Comparison of ENCODE assay signal across 28 cellular contexts in the genomic region with DNA sequence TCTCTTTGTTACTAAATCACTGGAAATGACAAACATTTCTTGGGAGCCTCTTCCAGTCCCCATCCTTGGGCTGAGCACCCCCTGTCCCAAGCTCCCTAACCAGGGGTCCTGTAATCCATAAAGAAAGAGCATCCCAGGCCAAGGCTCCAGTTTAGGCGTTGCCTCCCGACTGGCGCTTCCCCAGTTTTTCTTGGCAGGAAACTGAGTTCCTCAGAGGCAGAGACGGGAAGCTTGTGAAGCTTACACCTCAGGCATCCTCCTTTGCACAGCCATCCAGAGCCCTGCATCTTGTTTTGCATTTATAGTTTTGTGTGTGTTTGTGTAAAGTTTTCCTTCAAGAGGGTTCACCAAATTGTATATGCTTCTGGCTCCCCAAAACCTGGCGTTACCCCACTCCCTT. TPM values are rescaled to one million over a fixed set of nuclear protein-coding genes. Genes with fewer than 3 reads are reported as not detected.
DNase-seq lines count a peak whose midpoint lies in the region; ATAC-seq, FAIRE-seq and TF ChIP-seq lines count a peak whose summit lies in the region.
"Had no signal": no experiment of that assay in that cellular context is flagged by ENCODE, and none has a peak within 500 bp of the region (broad histone marks: within the 10 kb centered on the region; RNA-seq: fewer than 3 reads in every experiment).

No MANE protein-coding gene starts in this region.

- H3K4me2 ChIP-seq in parathyroid adenoma (ENCODE audit: low read length) = no peak overlapping the region

- no peak overlapping the region for H3K4me3 ChIP-seq in breast epithelium
- H3K4me3 ChIP-seq in astrocyte of the cerebellum (ENCODE audit: low read depth, low read length) = no peak overlapping the region
- H3K4me3 ChIP-seq in fibroblast of mammary gland (ENCODE audit: control insufficient read depth, low read depth, low read length) = no peak overlapping the region
- no peak overlapping the region for H3K4me3 ChIP-seq in parathyroid adenoma (ENCODE audit: low read depth, low read length)
- H3K4me3 ChIP-seq in uterus = no peak overlapping the region
- H3K4me3 ChIP-seq in upper lobe of left lung = no peak overlapping the region
- H3K4me3 ChIP-seq: esophagus squamous epithelium had no signal

- H3K4me1 Mint-ChIP-seq in MCF 10A (ENCODE audit: insufficient read depth, unreplicated experiment) = peaks cover 28% of the 10 kb centered on the region

- no peaks in the 10 kb centered on the region for H3K79me2 ChIP-seq in parathyroid adenoma

- 39 to 75% methylated on average over 5 of the region's 5 CpGs for WGBS in upper lobe of left lung, 2 donors

- H3K27me3 ChIP-seq in breast epithelium (no peaks in the 10 kb centered on the region), parathyroid adenoma (ENCODE audit: control insufficient read depth, insufficient read depth, low read length) (no peaks in the 10 kb centered on the region), uterus (no peaks in the 10 kb centered on the region), upper lobe of left lung (no peaks in the 10 kb centered on the region)
- H3K27me3 ChIP-seq: esophagus squamous epithelium had no signal

- H3K4me1 ChIP-seq in breast epithelium (peaks cover 14 to 15% of the 10 kb centered on the region in 2 donors), parathyroid adenoma (peaks cover 12% of the 10 kb centered on the region), uterus (peaks cover 6 to 13% of the 10 kb centered on the region in 2 donors), upper lobe of left lung (peaks cover 12 to 20% (median 13%) of the 10 kb centered on the region in 4 donors)

- H3K27ac ChIP-seq in breast epithelium = no peak overlapping the region
- H3K27ac ChIP-seq in parathyroid adenoma = peak overlapping the region; percentile 36
- no peak overlapping the region for H3K27ac ChIP-seq in uterus
- H3K27ac ChIP-seq in upper lobe of left lung = no peak overlapping the region
- H3K27ac ChIP-seq: 22Rv1, VCaP had no signal

- no peak for DNase-seq in MCF 10A (ENCODE audit: unreplicated experiment)
- no peak for DNase-seq in breast epithelium (ENCODE audit: low spot score in 2 of 2)
- DNase-seq in astrocyte of the cerebellum (ENCODE audit: low read depth) = peak; percentile 26
- peak; percentile 43 for DNase-seq in fibroblast of mammary gland (ENCODE audit: low read depth)
- DNase-seq in uterus = no peak
- DNase-seq in upper lobe of left lung = no peak
- DNase-seq in frontal cortex (ENCODE audit: low spot score in 2 of 2) = no peak
- DNase-seq: activated CD4-positive, alpha-beta T cell treated with anti-CD3 and anti-CD28 coated beads for 36 hours; activated CD8-positive, alpha-beta T cell treated with anti-CD3 and anti-CD28 coated beads, Interleukin-2, amount 10 ng/mL, durations not matched to agents 7 days and 5 days; amygdala; Calu3; CD4-positive, CD25-positive, alpha-beta regulatory T cell; DMS79 treated with DMSO at 0.1 percent for 48 hours; esophagus squamous epithelium; GF-D8; midbrain; naive thymus-derived CD4-positive, alpha-beta T cell; NCI-H146; NCI-H345; NCI-H69; stimulated activated naive B cell treated with anti-CD40 and anti-IgM and Interleukin-4, amounts not matched to agents 10 μg/mL and 1 μg/mL and 100 μg/mL, for 72 hours; T1000 had no signal

- H3K9ac ChIP-seq in parathyroid adenoma = no peak overlapping the region

- in situ Hi-C loops in astrocyte of the cerebellum (cut with HindIII; ENCODE audit: low sequenced_read_pairs) = loop anchor here (5.0 kb wide), 1 partner anchor 52 kb away; no protein-coding TSS in a partner anchor

- H2AFZ ChIP-seq in parathyroid adenoma = no peak overlapping the region

- H3K27me3 Mint-ChIP-seq in MCF 10A (ENCODE audit: insufficient read depth, unreplicated experiment) = no peaks in the 10 kb centered on the region

- intact Hi-C loops in MCF 10A (cut with micrococcal nuclease) (no loop called here), breast epithelium (cut with DNase I; ENCODE audit: low total_unique reads) (no loop called here), uterus (cut with DNase I; ENCODE audit: low total_unique reads) (no loop called here)

- CTCF ChIA-PET in MCF 10A (lab: Yijun Ruan, JAX) = interaction anchor here (0.6 to 7.1 kb wide), 8 partner anchors 14 to 100 kb away, joined by 3 to 202 read pairs (median 4); a partner anchor contains a TSS

- POLR2A ChIA-PET in MCF 10A (lab: Yijun Ruan, JAX) = interaction anchor here (0.6 to 3.5 kb wide), 11 partner anchors 8 to 77 kb away, joined by 3 to 92 read pairs (median 4); a partner anchor contains a TSS

- TF ChIP-seq EP300 in upper lobe of left lung (IDR thresholded peaks at IDR 0.05) = no peak

- H3K4me3 Mint-ChIP-seq in MCF 10A (ENCODE audit: unreplicated experiment) = no peak overlapping the region
- H3K4me3 Mint-ChIP-seq: activated CD4-positive, alpha-beta T cell treated with anti-CD3 and anti-CD28 coated beads for 36 hours; activated CD8-positive, alpha-beta T cell treated with anti-CD3 and anti-CD28 coated beads, Interleukin-2, amount 10 ng/mL, durations not matched to agents 7 days and 5 days; activated naive CD4-positive, alpha-beta T cell treated with anti-CD3 and anti-CD28 coated beads, Interleukin-2, amount 50 U/mL, for 24 hours; naive thymus-derived CD4-positive, alpha-beta T cell; stimulated activated naive B cell treated with anti-CD40 and anti-IgM and Interleukin-4, amounts not matched to agents 10 μg/mL and 1 μg/mL and 100 μg/mL, for 72 hours had no signal

- H3K9me3 Mint-ChIP-seq in MCF 10A (ENCODE audit: unreplicated experiment) = no peaks in the 10 kb centered on the region
- H3K9me3 Mint-ChIP-seq: activated naive CD4-positive, alpha-beta T cell treated with anti-CD3 and anti-CD28 coated beads, Interleukin-2, amount 50 U/mL, for 24 hours; activated T-helper 2 cell treated with anti-CD3 and anti-CD28 coated beads, Interferon-gamma antibody, Interleukin-2, Interleukin-4, amounts not matched to agents 10 μg/mL and 5 μg/mL and 100 μg/mL, durations not matched to agents 14 hours and 24 hours and 36 hours; stimulated activated naive B cell treated with anti-CD40 and anti-IgM and Interleukin-4, amounts not matched to agents 10 μg/mL and 1 μg/mL and 100 μg/mL, for 72 hours had no signal

- H3K36me3 ChIP-seq in breast epithelium = no peaks in the 10 kb centered on the region
- no peaks in the 10 kb centered on the region for H3K36me3 ChIP-seq in parathyroid adenoma (ENCODE audit: control insufficient read depth, insufficient read depth, low read length)
- no peaks in the 10 kb centered on the region for H3K36me3 ChIP-seq in uterus
- peaks cover 0 to 4% (median 0%) of the 10 kb centered on the region in 4 donors for H3K36me3 ChIP-seq in upper lobe of left lung
- H3K36me3 ChIP-seq: esophagus squamous epithelium had no signal

- BruUV-seq in MCF 10A (replicated peaks; lab: Mats Ljungman, UMichigan) = no TSS peak

- no peaks in the 10 kb centered on the region for H3K36me3 Mint-ChIP-seq in MCF 10A (ENCODE audit: insufficient read depth, unreplicated experiment)
- H3K36me3 Mint-ChIP-seq: activated naive CD4-positive, alpha-beta T cell treated with anti-CD3 and anti-CD28 coated beads, Interleukin-2, amount 50 U/mL, for 24 hours; CD4-positive, CD25-positive, alpha-beta regulatory T cell; naive thymus-derived CD4-positive, alpha-beta T cell; stimulated activated naive B cell treated with anti-CD40 and anti-IgM and Interleukin-4, amounts not matched to agents 10 μg/mL and 1 μg/mL and 100 μg/mL, for 72 hours had no signal

- no peak for TF ChIP-seq POLR2A in breast epithelium (IDR thresholded peaks at IDR 0.05)
- TF ChIP-seq POLR2A in uterus (IDR thresholded peaks at IDR 0.05) = no peak
- no peak for TF ChIP-seq POLR2A in upper lobe of left lung (IDR thresholded peaks at IDR 0.05)

- ATAC-seq in upper lobe of left lung (ENCODE audit: low FRiP score in 2 of 2) = no peak
- ATAC-seq: activated CD4-positive, alpha-beta T cell treated with anti-CD3 and anti-CD28 coated beads for 36 hours; activated CD8-positive, alpha-beta T cell treated with anti-CD3 and anti-CD28 coated beads, Interleukin-2, amount 10 ng/mL, durations not matched to agents 7 days and 5 days; naive thymus-derived CD4-positive, alpha-beta T cell; Panc1; stimulated activated naive B cell treated with anti-CD40 and anti-IgM and Interleukin-4, amounts not matched to agents 10 μg/mL and 1 μg/mL and 100 μg/mL, for 72 hours had no signal

- TF ChIP-seq CTCF in MCF 10A (IDR thresholded peaks at IDR 0.05; ENCODE audit: unreplicated experiment) (no peak), breast epithelium (IDR thresholded peaks at IDR 0.05) (no peak), astrocyte of the cerebellum (IDR thresholded peaks at IDR 0.05; ENCODE audit: low read depth, low read length, missing control alignments) (no peak), fibroblast of mammary gland (conservative IDR thresholded peaks at IDR 0.05; ENCODE audit: control insufficient read depth, insufficient read depth, low read depth, low read length) (no peak), parathyroid adenoma (IDR thresholded peaks at IDR 0.05) (no peak), uterus (IDR thresholded peaks at IDR 0.05) (no peak), upper lobe of left lung (IDR thresholded peaks at IDR 0.05) (no peak)

- H3K9me3 ChIP-seq in breast epithelium = no peaks in the 10 kb centered on the region
- no peaks in the 10 kb centered on the region for H3K9me3 ChIP-seq in parathyroid adenoma (ENCODE audit: control insufficient read depth, low read length)
- no peaks in the 10 kb centered on the region for H3K9me3 ChIP-seq in uterus
- H3K9me3 ChIP-seq in upper lobe of left lung = no peaks in the 10 kb centered on the region
- H3K9me3 ChIP-seq: esophagus squamous epithelium had no signal

- FAIRE-seq in frontal cortex (lab: Jason Lieb, UNC) = no peak

- peak overlapping the region; percentile 90 for H3K27ac Mint-ChIP-seq in MCF 10A (ENCODE audit: low read depth, unreplicated experiment)
- H3K27ac Mint-ChIP-seq: activated CD4-positive, alpha-beta T cell treated with anti-CD3 and anti-CD28 coated beads for 36 hours; activated CD8-positive, alpha-beta T cell treated with anti-CD3 and anti-CD28 coated beads, Interleukin-2, amount 10 ng/mL, durations not matched to agents 7 days and 5 days; activated naive CD4-positive, alpha-beta T cell treated with anti-CD3 and anti-CD28 coated beads, Interleukin-2, amount 50 U/mL, for 24 hours; activated T-helper 2 cell treated with anti-CD3 and anti-CD28 coated beads, Interferon-gamma antibody, Interleukin-2, Interleukin-4, amounts not matched to agents 10 μg/mL and 5 μg/mL and 100 μg/mL, durations not matched to agents 14 hours and 24 hours and 36 hours; CD4-positive, CD25-positive, alpha-beta regulatory T cell; stimulated activated naive B cell treated with anti-CD40 and anti-IgM and Interleukin-4, amounts not matched to agents 10 μg/mL and 1 μg/mL and 100 μg/mL, for 72 hours had no signal

RNA-seq across cellular contexts. Expression of a gene that starts 7.1 kb away (rescaled TPM):
- total RNA-seq in MCF 10A (2022) (2.5 TPM in 1 of 2 replicates, not detected in the other), breast epithelium (10 to 100 TPM; 16.4 to 97.9 (median 23.3) TPM), uterus (10 to 100 TPM; 12.9 to 82.7 (median 35.3) TPM), upper lobe of left lung (10 to 100 TPM in 4 of 6 donors, 1 to 10 TPM in 2; 5.2 to 33.5 (median 17.7) TPM), frontal cortex (3.3 TPM)

RNA-seq across cellular contexts. Expression of a gene that starts 17.6 kb away (rescaled TPM):
- 235 and 315 TPM in 2 replicates for total RNA-seq in MCF 10A (2022)
- total RNA-seq in breast epithelium = 100 to 1,000 TPM in 2 of 3 donors, 10 to 100 TPM in 1; 96.4 to 278 (median 106) TPM
- 100 to 1,000 TPM in 2 of 4 donors, 10 to 100 TPM in 2; 85.6 to 323 (median 176) TPM for total RNA-seq in uterus
- total RNA-seq in upper lobe of left lung = 100 to 1,000 TPM; 105 to 203 (median 148) TPM
- 22.4 TPM for total RNA-seq in frontal cortex

RNA-seq across cellular contexts. Expression of a gene that starts 59.6 kb away (rescaled TPM):
- total RNA-seq in MCF 10A (2022) (132 and 149 TPM in 2 replicates), breast epithelium (100 to 1,000 TPM; 121 to 198 (median 183) TPM), uterus (100 to 1,000 TPM; 118 to 180 (median 146) TPM), upper lobe of left lung (100 to 1,000 TPM in 5 of 6 donors, 10 to 100 TPM in 1; 76.6 to 661 (median 160) TPM), frontal cortex (53.8 TPM)

Comparison
In these comparisons a context has a peak if more than half of its experiments do, and no peak if none do; other contexts are left out.
1. DNase-seq: peak in astrocyte of the cerebellum (single experiment) and fibroblast of mammary gland (single experiment); none in MCF 10A (single experiment), breast epithelium (0 of 2), uterus (0 of 2), upper lobe of left lung (0 of 2) and frontal cortex (0 of 2).